ENCODE assay signal across 20 cellular contexts in the genomic region with DNA sequence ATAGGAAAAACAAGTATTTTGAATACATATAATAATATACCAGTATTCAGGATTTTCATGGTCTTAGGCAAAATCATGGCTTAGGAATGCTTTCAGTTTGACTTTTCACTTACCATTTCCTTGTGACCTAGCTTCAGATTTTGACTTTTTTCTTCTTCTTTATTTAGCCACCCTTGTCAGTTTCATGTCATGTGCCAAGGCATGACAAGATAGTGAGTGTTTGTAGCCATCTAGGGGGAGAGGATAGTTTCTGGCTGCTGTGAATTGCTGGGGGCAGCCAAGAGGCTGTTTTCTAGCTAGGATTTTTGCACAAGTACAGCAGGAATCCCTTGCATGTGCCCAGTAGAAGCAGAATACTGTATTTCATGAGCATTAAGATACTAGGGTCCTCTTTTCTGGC. TPM values are rescaled to one million over a fixed set of nuclear protein-coding genes. Genes with fewer than 3 reads are reported as not detected.
DNase-seq lines count a peak whose midpoint lies in the region; ATAC-seq and TF ChIP-seq lines count a peak whose summit lies in the region.
"Had no signal": no experiment of that assay in that cellular context is flagged by ENCODE, and none has a peak within 500 bp of the region (broad histone marks: within the 10 kb centered on the region; RNA-seq: fewer than 3 reads in every experiment).

No MANE protein-coding gene starts in this region.

- H3K4me3 ChIP-seq in heart left ventricle (no peak overlapping the region), neural progenitor cell (no peak overlapping the region)
- H3K4me3 ChIP-seq: BLaER1, GM12878 had no signal

- H3K27ac ChIP-seq in heart left ventricle (no peak overlapping the region), neural progenitor cell (no peak overlapping the region)
- H3K27ac ChIP-seq: 22Rv1, BLaER1, C4-2B had no signal

- H4K20me1 ChIP-seq in neural progenitor cell (ENCODE audit: low read depth): no peaks in the 10 kb centered on the region
- H4K20me1 ChIP-seq: BLaER1 had no signal

- no peak overlapping the region for H3K9ac ChIP-seq in neural progenitor cell
- H3K9ac ChIP-seq: BLaER1 had no signal

- no peaks in the 10 kb centered on the region for H3K9me3 Mint-ChIP-seq in neural progenitor cell
- H3K9me3 Mint-ChIP-seq: CD8-positive, alpha-beta T cell had no signal

- intact Hi-C loops in left cardiac atrium (cut with DNase I) (no loop called here), heart left ventricle (cut with DNase I) (loop anchor here in 1 of 10 donors (10.0 kb wide), 1 partner anchor 48 kb away; no protein-coding TSS in a partner anchor), left colon (cut with DNase I, micrococcal nuclease) (no loop called here)

- H3K4me1 Mint-ChIP-seq in neural progenitor cell: peaks cover 4% of the 10 kb centered on the region
- H3K4me1 Mint-ChIP-seq: B cell; CD4-positive, CD25-positive, alpha-beta regulatory T cell had no signal

- H3K4me1 ChIP-seq in heart left ventricle (peaks cover 0 to 19% (median 0%) of the 10 kb centered on the region in 12 donors), neural progenitor cell (peaks cover 34% of the 10 kb centered on the region)
- H3K4me1 ChIP-seq: BLaER1 had no signal

- H3K27me3 ChIP-seq in heart left ventricle (no peaks in the 10 kb centered on the region), neural progenitor cell (no peaks in the 10 kb centered on the region)
- H3K27me3 ChIP-seq: BLaER1 had no signal

- no peaks in the 10 kb centered on the region for H3K36me3 Mint-ChIP-seq in neural progenitor cell
- H3K36me3 Mint-ChIP-seq: CD4-positive, CD25-positive, alpha-beta regulatory T cell; CD8-positive, alpha-beta T cell had no signal

- peaks cover 20% of the 10 kb centered on the region for H3F3A ChIP-seq in neural progenitor cell (ENCODE audit: low read depth)

- no peak for TF ChIP-seq CTCF in heart left ventricle (IDR thresholded peaks at IDR 0.05)
- TF ChIP-seq CTCF in neural progenitor cell (IDR thresholded peaks at IDR 0.05): no peak

- H3K27me3 Mint-ChIP-seq in neural progenitor cell (ENCODE audit: insufficient read depth, low read depth): no peaks in the 10 kb centered on the region
- H3K27me3 Mint-ChIP-seq: B cell; CD4-positive, CD25-positive, alpha-beta regulatory T cell had no signal

- H3K27ac Mint-ChIP-seq in neural progenitor cell: no peak overlapping the region
- H3K27ac Mint-ChIP-seq: B cell; CD4-positive, CD25-positive, alpha-beta regulatory T cell; CD8-positive, alpha-beta T cell had no signal

- TF ChIP-seq POLR2A in heart left ventricle (IDR thresholded peaks at IDR 0.05): no peak

- no peak overlapping the region for H3K4me3 Mint-ChIP-seq in neural progenitor cell
- H3K4me3 Mint-ChIP-seq: B cell; CD4-positive, CD25-positive, alpha-beta regulatory T cell; CD8-positive, alpha-beta T cell had no signal

- H3K9me3 ChIP-seq in heart left ventricle (no peaks in the 10 kb centered on the region), neural progenitor cell (ENCODE audit: low read depth) (no peaks in the 10 kb centered on the region)
- H3K9me3 ChIP-seq: BLaER1 had no signal

- H3K4me2 ChIP-seq in neural progenitor cell: peak overlapping the region; percentile 14
- H3K4me2 ChIP-seq: BLaER1 had no signal

- H2AFZ ChIP-seq in neural progenitor cell (replicated peaks): no peak overlapping the region

- H3K79me2 ChIP-seq in neural progenitor cell (ENCODE audit: low read depth): no peaks in the 10 kb centered on the region

- no peak for DNase-seq in left cardiac atrium
- no peak for DNase-seq in heart left ventricle
- peak; percentile 78 for DNase-seq in foreskin melanocyte
- no peak for DNase-seq in neural progenitor cell (ENCODE audit: low spot score)
- DNase-seq in left colon: no peak
- DNase-seq: Caco-2; CD4-positive, CD25-positive, alpha-beta regulatory T cell; CD8-positive, alpha-beta T cell; DMS153; DMS79; EL; GDM1; H7; HCEC 1CT had no signal

- ATAC-seq in left cardiac atrium: peak; percentile 32 to 57
- no peak for ATAC-seq in heart left ventricle
- ATAC-seq in GM18519 (IDR thresholded peaks at IDR 0.05; ENCODE audit: low FRiP score, unreplicated experiment): no peak
- no peak for ATAC-seq in left colon
- ATAC-seq: CD8-positive, alpha-beta T cell; GM12878 had no signal

- H3K36me3 ChIP-seq in heart left ventricle: no peaks in the 10 kb centered on the region
- H3K36me3 ChIP-seq in neural progenitor cell: no peaks in the 10 kb centered on the region
- H3K36me3 ChIP-seq: BLaER1 had no signal

RNA-seq across cellular contexts. Expression of a gene that starts 54.8 kb away (rescaled TPM):
- total RNA-seq in left cardiac atrium (10 to 100 TPM in 1 of 2 donors, 1 to 10 TPM in 1; 8.9 to 14.8 TPM), heart left ventricle (10 to 100 TPM in 3 of 9 donors, 1 to 10 TPM in 6; 4.0 to 17.1 (median 7.8) TPM), neural progenitor cell (ENCODE audit: low replicate concordance) (5.0 and 20.7 TPM in 2 replicates), left colon (10 to 100 TPM; 13.9 to 25.5 TPM)
- polyA plus RNA-seq in heart left ventricle: 1 to 10 TPM; 1.9 to 8.0 TPM
- polyA plus RNA-seq: CD4-positive, CD25-positive, alpha-beta regulatory T cell had no signal

Comparison
In these comparisons a context has a peak if more than half of its experiments do, and no peak if none do; other contexts are left out.
1. ATAC-seq: peak in left cardiac atrium (2 of 2); none in heart left ventricle (0 of 4), GM18519 (single experiment) and left colon (single experiment).